ENCODE assay signal across 1 cellular context in the genomic region with DNA sequence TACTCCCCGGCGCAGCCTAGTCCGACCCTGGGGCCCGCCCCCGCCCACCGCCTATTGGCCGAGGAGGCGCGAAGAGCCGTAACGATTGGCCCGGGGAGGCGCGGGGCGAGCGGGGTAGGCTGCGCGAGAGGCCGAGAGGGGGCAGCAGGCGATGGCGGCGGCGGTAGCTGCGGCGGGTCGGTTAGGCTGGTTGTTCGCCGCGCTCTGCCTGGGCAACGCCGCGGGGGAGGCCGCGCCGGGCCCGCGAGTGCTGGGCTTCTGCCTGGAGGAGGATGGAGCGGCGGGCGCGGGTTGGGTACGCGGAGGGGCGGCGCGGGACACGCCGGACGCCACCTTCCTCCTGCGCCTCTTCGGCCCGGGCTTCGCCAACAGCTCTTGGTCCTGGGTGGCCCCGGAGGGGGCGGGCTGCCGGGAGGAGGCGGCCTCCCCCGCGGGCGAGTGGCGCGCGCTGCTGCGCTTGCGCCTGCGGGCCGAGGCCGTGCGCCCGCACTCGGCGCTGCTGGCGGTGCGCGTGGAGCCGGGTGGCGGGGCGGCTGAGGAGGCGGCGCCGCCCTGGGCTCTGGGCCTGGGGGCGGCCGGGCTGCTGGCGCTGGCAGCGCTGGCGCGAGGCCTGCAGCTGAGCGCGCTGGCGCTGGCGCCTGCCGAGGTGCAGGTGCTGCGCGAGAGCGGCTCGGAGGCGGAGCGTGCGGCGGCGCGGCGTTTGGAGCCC.
TF ChIP-seq lines count a peak whose summit lies in the region.

CNNM3 (plus strand) TSS at position 142 of the 709 bp plus-strand sequence; CDS start at position 152, 10 bp downstream.

TF ChIP-seq in K562, 482 proteins besides CTCF, POLR2A, EP300 and RAD21 (continued from another document):
- TF ChIP-seq CTCFL (IDR thresholded peaks at IDR 0.05; ENCODE audit: borderline replicate concordance, insufficient read depth, low read depth, low read length, poor library complexity, severe bottlenecking) (peak; percentile 91), HNRNPL (IDR thresholded peaks at IDR 0.05; ENCODE audit: low read depth, low read length) (peak; percentile 80), FOS (IDR thresholded peaks at IDR 0.05; ENCODE audit: extremely low read depth, insufficient read length) (peak; percentile 85), IFI16 (CRISPR knock-in tag; IDR thresholded peaks at IDR 0.05) (no peak), SRSF1 (IDR thresholded peaks at IDR 0.05; ENCODE audit: low read depth, low read length) (no peak), SOX6 (IDR thresholded peaks at IDR 0.05) (peak; percentile 45; the same call in 1 of the 2 replicates), ASH1L (IDR thresholded peaks at IDR 0.05; ENCODE audit: borderline replicate concordance, low read depth, partially characterized antibody) (peak; percentile 75), BRCA1 (IDR thresholded peaks at IDR 0.05) (no peak), BRCA1 (CRISPR knock-in tag; IDR thresholded peaks at IDR 0.05) (no peak), ERF (CRISPR knock-in tag; IDR thresholded peaks at IDR 0.05) (peak; percentile 89; the same call in 1 of the 2 replicates), TBP (optimal IDR thresholded peaks at IDR 0.05; ENCODE audit: low read depth, low read length) (peak; percentile 55), KDM5B (IDR thresholded peaks at IDR 0.05; ENCODE audit: insufficient replicate concordance, low read depth, low read length) (peak; percentile 64), CCNT2 (IDR thresholded peaks at IDR 0.05; ENCODE audit: borderline replicate concordance, extremely low read depth, insufficient read length, low read depth, low read length) (peak; percentile 73), THRA (IDR thresholded peaks at IDR 0.05) (no peak), GTF2A2 (tag; IDR thresholded peaks at IDR 0.05) (no peak), SAP30 (IDR thresholded peaks at IDR 0.05; ENCODE audit: borderline replicate concordance, insufficient read depth, low read depth, low read length, poor library complexity, severe bottlenecking) (peak; percentile 15), C11orf30 (IDR thresholded peaks at IDR 0.05; ENCODE audit: low read depth) (peak; percentile 31; the same call in 1 of the 2 replicates), OTX1 (CRISPR knock-in tag; IDR thresholded peaks at IDR 0.05) (0 out of 2 replicates have a peak, but pooled peaks have one; percentile 32), FOSL1 (tag; conservative IDR thresholded peaks at IDR 0.05) (no peak), MBD2 (IDR thresholded peaks at IDR 0.05; ENCODE audit: borderline replicate concordance, low read depth) (peak; percentile 87), SMC3 (conservative IDR thresholded peaks at IDR 0.05; ENCODE audit: insufficient read depth, low read depth, low read length) (0 out of 2 replicates have a peak, but pooled peaks have one; percentile 17), NR2C2 (CRISPR knock-in tag; IDR thresholded peaks at IDR 0.05) (no peak), NR2C2 (tag; IDR thresholded peaks at IDR 0.05) (peak; percentile 6), GATA2 (CRISPR knock-in tag; IDR thresholded peaks at IDR 0.05) (no peak), TARDBP (IDR thresholded peaks at IDR 0.05) (peak; percentile 64), RBM22 (IDR thresholded peaks at IDR 0.05; ENCODE audit: low read depth, low read length, poor library complexity, severe bottlenecking) (peak; percentile 57), NONO (IDR thresholded peaks at IDR 0.05; ENCODE audit: low read depth in 2 of 2, low read length in 1 of 2) (peak; percentile 70 to 83)
- TF ChIP-seq, protein P1, sequence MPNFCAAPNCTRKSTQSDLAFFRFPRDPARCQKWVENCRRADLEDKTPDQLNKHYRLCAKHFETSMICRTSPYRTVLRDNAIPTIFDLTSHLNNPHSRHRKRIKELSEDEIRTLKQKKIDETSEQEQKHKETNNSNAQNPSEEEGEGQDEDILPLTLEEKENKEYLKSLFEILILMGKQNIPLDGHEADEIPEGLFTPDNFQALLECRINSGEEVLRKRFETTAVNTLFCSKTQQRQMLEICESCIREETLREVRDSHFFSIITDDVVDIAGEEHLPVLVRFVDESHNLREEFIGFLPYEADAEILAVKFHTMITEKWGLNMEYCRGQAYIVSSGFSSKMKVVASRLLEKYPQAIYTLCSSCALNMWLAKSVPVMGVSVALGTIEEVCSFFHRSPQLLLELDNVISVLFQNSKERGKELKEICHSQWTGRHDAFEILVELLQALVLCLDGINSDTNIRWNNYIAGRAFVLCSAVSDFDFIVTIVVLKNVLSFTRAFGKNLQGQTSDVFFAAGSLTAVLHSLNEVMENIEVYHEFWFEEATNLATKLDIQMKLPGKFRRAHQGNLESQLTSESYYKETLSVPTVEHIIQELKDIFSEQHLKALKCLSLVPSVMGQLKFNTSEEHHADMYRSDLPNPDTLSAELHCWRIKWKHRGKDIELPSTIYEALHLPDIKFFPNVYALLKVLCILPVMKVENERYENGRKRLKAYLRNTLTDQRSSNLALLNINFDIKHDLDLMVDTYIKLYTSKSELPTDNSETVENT (CRISPR knock-in tag; IDR thresholded peaks at IDR 0.05) = peak; percentile 63; the same call in 1 of the 2 replicates
- TF ChIP-seq, protein P2, sequence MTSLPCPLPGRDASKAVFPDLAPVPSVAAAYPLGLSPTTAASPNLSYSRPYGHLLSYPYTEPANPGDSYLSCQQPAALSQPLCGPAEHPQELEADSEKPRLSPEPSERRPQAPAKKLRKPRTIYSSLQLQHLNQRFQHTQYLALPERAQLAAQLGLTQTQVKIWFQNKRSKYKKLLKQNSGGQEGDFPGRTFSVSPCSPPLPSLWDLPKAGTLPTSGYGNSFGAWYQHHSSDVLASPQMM (CRISPR knock-in tag; IDR thresholded peaks at IDR 0.05) = no peak
TF ChIP-seq in K562: peak in this region for 107.
